ENCODE assay signal across 9 cellular contexts in genomic region chr4:6199344-6199921, GRCh38. TPM values are rescaled to one million over a fixed set of nuclear protein-coding genes. Genes with fewer than 3 reads are reported as not detected.
DNase-seq lines count a peak whose midpoint lies in the region; ATAC-seq and TF ChIP-seq lines count a peak whose summit lies in the region.
"Had no signal": no experiment of that assay in that cellular context is flagged by ENCODE, and none has a peak within 500 bp of the region (broad histone marks: within the 10 kb centered on the region; RNA-seq: fewer than 3 reads in every experiment).

No MANE protein-coding gene starts in this region.

- H3K4me1 ChIP-seq in CD4-positive, CD25-positive, alpha-beta regulatory T cell (ENCODE audit: control insufficient read depth, insufficient read depth, low read length, poor library complexity, severe bottlenecking) = peaks cover 47% of the 10 kb centered on the region
- H3K4me1 ChIP-seq in HUES64 (ENCODE audit: insufficient read depth, low read length) = peaks cover 7% of the 10 kb centered on the region

- 2% methylated on average over 60 of the region's 60 CpGs for WGBS in HUES64

- H3K9ac ChIP-seq in HUES64 (ENCODE audit: low read depth, low read length) = no peak overlapping the region

- TF ChIP-seq CTCF in neural crest cell (conservative IDR thresholded peaks at IDR 0.05) = no peak

- H3K36me3 Mint-ChIP-seq in CD4-positive, CD25-positive, alpha-beta regulatory T cell = peaks cover 8% of the 10 kb centered on the region
- peaks cover 6% of the 10 kb centered on the region for H3K36me3 Mint-ChIP-seq in activated naive CD8-positive, alpha-beta T cell treated with anti-CD3 and anti-CD28 coated beads, Interleukin-2, amount 10 ng/mL, durations not matched to agents 7 days and 5 days
- H3K36me3 Mint-ChIP-seq in neural crest cell (ENCODE audit: low read depth) = peaks cover 2% of the 10 kb centered on the region

- no peak overlapping the region for H3K27ac Mint-ChIP-seq in CD4-positive, CD25-positive, alpha-beta regulatory T cell
- peak overlapping the region; percentile 34 for H3K27ac Mint-ChIP-seq in activated naive CD8-positive, alpha-beta T cell treated with anti-CD3 and anti-CD28 coated beads, Interleukin-2, amount 10 ng/mL, durations not matched to agents 7 days and 5 days
- no peak overlapping the region for H3K27ac Mint-ChIP-seq in neural crest cell (ENCODE audit: unreplicated experiment)

- peak overlapping the region; percentile 68 for H3K27ac ChIP-seq in CD4-positive, CD25-positive, alpha-beta regulatory T cell (ENCODE audit: insufficient read depth, low read length, poor library complexity, severe bottlenecking)
- H3K27ac ChIP-seq in HUES64 (ENCODE audit: low read depth, low read length) = no peak overlapping the region
- H3K27ac ChIP-seq: gastrocnemius medialis had no signal

- H3K4me1 Mint-ChIP-seq in CD4-positive, CD25-positive, alpha-beta regulatory T cell = peaks cover 11 to 43% (median 29%) of the 10 kb centered on the region in 4 donors
- peaks cover 22% of the 10 kb centered on the region for H3K4me1 Mint-ChIP-seq in activated naive CD8-positive, alpha-beta T cell treated with anti-CD3 and anti-CD28 coated beads, Interleukin-2, amount 10 ng/mL, durations not matched to agents 7 days and 5 days
- H3K4me1 Mint-ChIP-seq in neural crest cell = peaks cover 13% of the 10 kb centered on the region

- no peaks in the 10 kb centered on the region for H3K9me3 ChIP-seq in CD4-positive, CD25-positive, alpha-beta regulatory T cell (ENCODE audit: control insufficient read depth in 2 of 2, low read length in 2 of 2)
- no peaks in the 10 kb centered on the region for H3K9me3 ChIP-seq in HUES64 (ENCODE audit: insufficient read depth, low read depth, low read length)
- H3K9me3 ChIP-seq: gastrocnemius medialis had no signal

- H3K4me3 Mint-ChIP-seq in CD4-positive, CD25-positive, alpha-beta regulatory T cell = peak overlapping the region; percentile 87 to 97 (median 92)
- H3K4me3 Mint-ChIP-seq in activated naive CD8-positive, alpha-beta T cell treated with anti-CD3 and anti-CD28 coated beads, Interleukin-2, amount 10 ng/mL, durations not matched to agents 7 days and 5 days = peak overlapping the region; percentile 73
- peak overlapping the region; percentile 56 for H3K4me3 Mint-ChIP-seq in neural crest cell

- H3K4me3 ChIP-seq in CD4-positive, CD25-positive, alpha-beta regulatory T cell (ENCODE audit: low read depth, low read length) = peak overlapping the region; percentile 73
- peak overlapping the region; percentile 68 for H3K4me3 ChIP-seq in HUES64 (ENCODE audit: low read length)

- H3K27me3 ChIP-seq in CD4-positive, CD25-positive, alpha-beta regulatory T cell (ENCODE audit: control insufficient read depth, insufficient read depth, low read length) = no peaks in the 10 kb centered on the region
- peaks cover 42% of the 10 kb centered on the region for H3K27me3 ChIP-seq in HUES64 (ENCODE audit: insufficient read depth, low read length)

- peak; percentile 35 to 36 for ATAC-seq in CD4-positive, CD25-positive, alpha-beta regulatory T cell (ENCODE audit: low read depth in 2 of 2)
- ATAC-seq in activated naive CD8-positive, alpha-beta T cell treated with anti-CD3 and anti-CD28 coated beads, Interleukin-2, amount 10 ng/mL, durations not matched to agents 7 days and 5 days (ENCODE audit: low read depth) = no peak
- ATAC-seq in GM18498 (IDR thresholded peaks at IDR 0.05; ENCODE audit: unreplicated experiment) = no peak
- ATAC-seq in GM19397 (IDR thresholded peaks at IDR 0.05; ENCODE audit: unreplicated experiment) = no peak
- ATAC-seq: gastrocnemius medialis had no signal

- no peaks in the 10 kb centered on the region for H3K36me3 ChIP-seq in CD4-positive, CD25-positive, alpha-beta regulatory T cell (ENCODE audit: control insufficient read depth, insufficient read depth, low read length)
- H3K36me3 ChIP-seq in HUES64 (ENCODE audit: insufficient read depth, low read length) = no peaks in the 10 kb centered on the region
- H3K36me3 ChIP-seq: gastrocnemius medialis had no signal

- H3K9me3 Mint-ChIP-seq in CD4-positive, CD25-positive, alpha-beta regulatory T cell = peaks cover 0 to 3% (median 1%) of the 10 kb centered on the region in 7 donors
- H3K9me3 Mint-ChIP-seq in activated naive CD8-positive, alpha-beta T cell treated with anti-CD3 and anti-CD28 coated beads, Interleukin-2, amount 10 ng/mL, durations not matched to agents 7 days and 5 days = peaks cover 7% of the 10 kb centered on the region
- peaks cover 7% of the 10 kb centered on the region for H3K9me3 Mint-ChIP-seq in neural crest cell

- POLR2A ChIA-PET in activated naive CD8-positive, alpha-beta T cell treated with anti-CD3 and anti-CD28 coated beads, Interleukin-2, amount 10 ng/mL, durations not matched to agents 7 days and 5 days (lab: Charles Lee) = interaction anchor here (0.6 to 1.6 kb wide), 6 partner anchors 18 to 490 kb away, joined by 3 to 13 read pairs (median 4); no protein-coding TSS in a partner anchor

- peaks cover 5% of the 10 kb centered on the region for H3K27me3 Mint-ChIP-seq in CD4-positive, CD25-positive, alpha-beta regulatory T cell
- H3K27me3 Mint-ChIP-seq in activated naive CD8-positive, alpha-beta T cell treated with anti-CD3 and anti-CD28 coated beads, Interleukin-2, amount 10 ng/mL, durations not matched to agents 7 days and 5 days = peaks cover 44% of the 10 kb centered on the region
- H3K27me3 Mint-ChIP-seq in neural crest cell (ENCODE audit: low read depth) = peaks cover 82% of the 10 kb centered on the region

- peak; percentile 36 to 61 (median 54) for DNase-seq in CD4-positive, CD25-positive, alpha-beta regulatory T cell
- peak; percentile 44 for DNase-seq in activated naive CD8-positive, alpha-beta T cell treated with anti-CD3 and anti-CD28 coated beads, Interleukin-2, amount 10 ng/mL, durations not matched to agents 7 days and 5 days
- no peak for DNase-seq in neural crest cell (ENCODE audit: low read depth, low spot score)
- no peak for DNase-seq in SHP77 treated with DMSO at 0.1 percent for 48 hours (lab: John Stamatoyannopoulos, UW)
- no peak for DNase-seq in hippocampal formation (lab: John Stamatoyannopoulos, UW)
- DNase-seq: gastrocnemius medialis had no signal

RNA-seq across cellular contexts. Expression of gene JAKMIP1, which starts 0.9 kb away (rescaled TPM):
- total RNA-seq in CD4-positive, CD25-positive, alpha-beta regulatory T cell = 39.7 TPM
- polyA plus RNA-seq in CD4-positive, CD25-positive, alpha-beta regulatory T cell = 10 to 100 TPM; 18.7 to 33.7 (median 26.3) TPM
- 1.7 TPM for polyA plus RNA-seq in HUES64 (2013, experiment 1 of 2)
- polyA plus RNA-seq in HUES64 (2013, experiment 2 of 2) = 3.0 TPM
- 1 to 10 TPM; 5.3 to 5.9 TPM for total RNA-seq in activated naive CD8-positive, alpha-beta T cell treated with anti-CD3 and anti-CD28 coated beads, Interleukin-2, amount 10 ng/mL, durations not matched to agents 7 days and 5 days
- 0.54 and 0.82 TPM in 2 replicates for total RNA-seq in neural crest cell

Comparison
In these comparisons a context has a peak if more than half of its experiments do, and no peak if none do; other contexts are left out.
1. ATAC-seq: peak in CD4-positive, CD25-positive, alpha-beta regulatory T cell (2 of 2); none in activated naive CD8-positive, alpha-beta T cell treated with anti-CD3 and anti-CD28 coated beads, Interleukin-2, amount 10 ng/mL, durations not matched to agents 7 days and 5 days (single experiment), GM18498 (single experiment) and GM19397 (single experiment).
2. DNase-seq: peak in CD4-positive, CD25-positive, alpha-beta regulatory T cell (3 of 3) and activated naive CD8-positive, alpha-beta T cell treated with anti-CD3 and anti-CD28 coated beads, Interleukin-2, amount 10 ng/mL, durations not matched to agents 7 days and 5 days (single experiment); none in neural crest cell (single experiment), SHP77 treated with DMSO at 0.1 percent for 48 hours (single experiment) and hippocampal formation (0 of 2).
3. Peak in every context shown above with its lines, with median percentiles within 50 percentile points of each other: H3K4me3 Mint-ChIP-seq.